ENCODE assay signal across 11 cellular contexts in the genomic region with DNA sequence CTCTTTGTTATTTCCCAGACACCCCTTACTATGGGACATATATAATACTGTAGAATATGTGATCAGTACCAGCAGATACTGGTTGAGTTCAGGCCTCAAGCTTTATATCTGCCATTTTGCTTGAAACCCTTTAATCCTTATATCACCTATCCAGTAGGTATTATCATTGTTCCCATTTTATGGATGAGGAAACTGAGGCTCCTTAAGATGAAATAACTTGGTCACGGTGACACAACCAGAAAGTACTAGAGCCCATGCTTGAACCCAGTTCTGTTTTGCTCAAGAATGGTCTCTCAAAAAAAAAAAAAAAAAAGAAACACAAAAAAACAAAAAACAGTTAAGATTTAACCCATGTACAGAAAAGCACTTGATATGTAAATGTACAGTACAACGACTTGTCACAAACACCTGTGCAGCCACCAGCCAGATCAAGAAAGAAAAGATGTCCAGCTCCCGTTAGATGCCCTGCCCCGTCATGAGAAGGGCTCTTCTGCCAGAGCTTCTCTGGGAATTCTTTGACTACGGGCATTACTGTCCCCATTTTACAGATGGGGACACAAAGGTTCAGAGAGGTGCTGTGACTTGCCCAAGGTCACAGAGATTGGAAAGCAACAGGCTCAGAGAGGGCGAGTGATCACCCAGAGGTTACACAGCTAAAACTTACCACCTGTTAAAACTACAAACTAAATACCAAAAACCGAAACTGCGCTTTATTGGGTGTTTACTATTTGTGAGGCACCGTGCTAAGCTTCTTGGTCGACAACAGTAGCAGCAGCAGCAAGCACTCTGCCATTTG. TPM values are rescaled to one million over a fixed set of nuclear protein-coding genes. Genes with fewer than 3 reads are reported as not detected.
DNase-seq lines count a peak whose midpoint lies in the region; ATAC-seq and TF ChIP-seq lines count a peak whose summit lies in the region.
"Had no signal": no experiment of that assay in that cellular context is flagged by ENCODE, and none has a peak within 500 bp of the region (broad histone marks: within the 10 kb centered on the region; RNA-seq: fewer than 3 reads in every experiment).

No MANE protein-coding gene starts in this region.

- no TSS peak for BruUV-seq in PC-3 (replicated peaks; lab: Mats Ljungman, UMichigan)

- intact Hi-C loops in CD4-positive, alpha-beta T cell (cut with DNase I, micrococcal nuclease): no loop called here
- intact Hi-C loops in PC-3 (cut with micrococcal nuclease) (no loop called here), psoas muscle (cut with DNase I) (no loop called here)

- no peaks in the 10 kb centered on the region for H3K36me3 ChIP-seq in PC-3 (ENCODE audit: low read depth, low read length)
- H3K36me3 ChIP-seq in psoas muscle (ENCODE audit: insufficient read depth in 1 of 2, low read depth in 1 of 2): no peaks in the 10 kb centered on the region

- H3K27ac ChIP-seq in CD4-positive, alpha-beta T cell (ENCODE audit: low read depth, low read length): no peak overlapping the region
- H3K27ac ChIP-seq in PC-3 (ENCODE audit: low read length) (no peak overlapping the region), psoas muscle (no peak overlapping the region)

- H3K9me3 Mint-ChIP-seq in CD4-positive, alpha-beta T cell: no peaks in the 10 kb centered on the region

- no peak for TF ChIP-seq CTCF in CD4-positive, alpha-beta T cell (IDR thresholded peaks at IDR 0.05)
- no peak for TF ChIP-seq CTCF in PC-3 (conservative IDR thresholded peaks at IDR 0.05; ENCODE audit: low read depth, low read length)
- TF ChIP-seq CTCF in psoas muscle (IDR thresholded peaks at IDR 0.05): no peak
- no peak for TF ChIP-seq CTCF in omental fat pad (IDR thresholded peaks at IDR 0.05)

- peak overlapping the region; percentile 54; the same call in 1 of the 2 replicates for H3K4me3 ChIP-seq in PC-3 (ENCODE audit: low read length)
- peak overlapping the region; percentile 46 for H3K4me3 ChIP-seq in iPS-11a (ENCODE audit: low read depth, low read length)
- H3K4me3 ChIP-seq in psoas muscle: peak overlapping the region; percentile 46

- no peak for ATAC-seq in CD4-positive, alpha-beta T cell (ENCODE audit: poor library complexity)
- ATAC-seq in PC-3: no peak
- no peak for ATAC-seq in psoas muscle
- no peak for ATAC-seq in omental fat pad (ENCODE audit: low FRiP score)
- no peak for ATAC-seq in GM21360 (IDR thresholded peaks at IDR 0.05; ENCODE audit: unreplicated experiment)
- ATAC-seq in GM19035 (IDR thresholded peaks at IDR 0.05; ENCODE audit: unreplicated experiment): no peak

- no peaks in the 10 kb centered on the region for H4K20me1 ChIP-seq in PC-3 (ENCODE audit: low read length)

- CTCF ChIA-PET in CD4-positive, alpha-beta T cell (lab: Charles Lee): no interaction called here
- CTCF ChIA-PET in PC-3 (lab: Charles Lee): no interaction called here

- no peaks in the 10 kb centered on the region for H3K4me1 ChIP-seq in PC-3 (ENCODE audit: insufficient read depth, low read length)
- H3K4me1 ChIP-seq in psoas muscle: no peaks in the 10 kb centered on the region

- H3K4me2 ChIP-seq in PC-3 (ENCODE audit: low read length): peak overlapping the region; percentile 77

- no peaks in the 10 kb centered on the region for H3K36me3 Mint-ChIP-seq in CD4-positive, alpha-beta T cell (ENCODE audit: low read depth)

- H3K27me3 ChIP-seq in CD4-positive, alpha-beta T cell (ENCODE audit: control insufficient read depth, insufficient read depth, low read length): peaks cover 51% of the 10 kb centered on the region
- H3K27me3 ChIP-seq in PC-3 (ENCODE audit: low read length) (peaks cover 82% of the 10 kb centered on the region), psoas muscle (ENCODE audit: insufficient read depth in 3 of 3, low read length in 2 of 3) (peaks cover 0 to 51% (median 19%) of the 10 kb centered on the region in 3 donors)

- POLR2A ChIA-PET in CD4-positive, alpha-beta T cell (lab: Charles Lee): no interaction called here
- POLR2A ChIA-PET in PC-3 (lab: Charles Lee; ENCODE audit: unreplicated experiment): no interaction called here

- DNase-seq in CD4-positive, alpha-beta T cell: no peak
- no peak for DNase-seq in PC-3
- no peak for DNase-seq in psoas muscle
- no peak for DNase-seq in Kasumi-1 (lab: John Stamatoyannopoulos, UW)
- DNase-seq in omental fat pad (ENCODE audit: low spot score): no peak

- peak overlapping the region; percentile 32 for H3K4me3 Mint-ChIP-seq in CD4-positive, alpha-beta T cell

- H3K9me2 ChIP-seq in PC-3 (replicated peaks; ENCODE audit: low read length): no peaks in the 10 kb centered on the region

- H3K4me1 Mint-ChIP-seq in CD4-positive, alpha-beta T cell (ENCODE audit: low read depth): peaks cover 5% of the 10 kb centered on the region

- WGBS in psoas muscle, 3 donors: 74 to 75% (median 74%) methylated on average over 10 of the region's 10 CpGs

- 0 out of 2 replicates have a peak overlapping the region, but pooled peaks have one; percentile 48 for H2AFZ ChIP-seq in PC-3 (ENCODE audit: low read length)

- peaks cover 4% of the 10 kb centered on the region for H3K9me3 ChIP-seq in CD4-positive, alpha-beta T cell (ENCODE audit: control insufficient read depth, low read length)
- H3K9me3 ChIP-seq in PC-3 (ENCODE audit: low read length): no peaks in the 10 kb centered on the region
- H3K9me3 ChIP-seq in psoas muscle: no peaks in the 10 kb centered on the region

- no peak overlapping the region for H3K27ac Mint-ChIP-seq in CD4-positive, alpha-beta T cell

- no peak overlapping the region for H3K9ac ChIP-seq in PC-3 (ENCODE audit: low read length)

- no peaks in the 10 kb centered on the region for H3F3A ChIP-seq in PC-3 (ENCODE audit: low read length, unreplicated experiment)

- no peaks in the 10 kb centered on the region for H3K79me2 ChIP-seq in PC-3 (ENCODE audit: low read length)

- peaks cover 75% of the 10 kb centered on the region for H3K27me3 Mint-ChIP-seq in CD4-positive, alpha-beta T cell

RNA-seq across cellular contexts. Expression of gene WSCD2, which starts 0.7 kb away (rescaled TPM):
- total RNA-seq in CD4-positive, alpha-beta T cell: not detected
- total RNA-seq in PC-3 (2014; rRNA removed): not detected in 2 replicates
- under 1 TPM in 1 of 4 donors, not detected in 3; 0.21 TPM for total RNA-seq in psoas muscle
- under 1 TPM in 1 of 3 donors, not detected in 2; 0.01 TPM for polyA plus RNA-seq in psoas muscle
- 1 to 10 TPM in 1 of 4 donors, under 1 TPM in 2, not detected in 1; 0.46 to 1.3 (median 0.50) TPM for total RNA-seq in omental fat pad
- total RNA-seq: activated CD8-positive, alpha-beta memory T cell treated with anti-CD3 and anti-CD28 coated beads for 36 hours; fibroblast of lung; T-helper 1 cell treated with Interleukin-12 subunit alpha and Interleukin-12 subunit beta and Interleukin-4 antibody, amounts not matched to agents 30 ng/mL and 1 ng/mL, for 36 hours had no signal
- polyA plus RNA-seq: fibroblast of lung had no signal
